In the genomic region with DNA sequence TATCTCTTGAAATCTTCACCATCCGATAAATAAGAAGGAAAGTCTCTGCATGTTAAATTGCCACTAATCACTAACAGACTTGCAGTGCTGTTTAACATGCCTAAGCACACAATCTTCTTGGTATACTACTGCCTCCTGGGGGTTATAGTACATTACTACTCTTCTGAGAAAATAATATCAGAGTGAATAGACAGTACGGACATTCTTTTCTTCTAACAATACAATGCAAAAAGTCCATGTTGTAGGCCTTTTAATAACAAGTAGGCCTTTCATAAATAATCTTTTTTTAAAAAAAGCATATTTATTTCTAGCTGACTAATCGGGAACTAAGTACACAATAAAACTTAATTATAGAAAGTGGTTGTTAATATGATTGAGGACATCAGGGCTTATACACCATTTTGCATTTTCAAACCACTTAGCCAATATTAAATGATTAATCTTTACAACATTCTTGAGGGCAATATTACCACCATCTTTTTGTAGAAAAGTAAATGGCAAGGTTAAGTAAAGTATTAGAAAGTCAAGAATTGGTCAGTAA, we compare ENCODE assay signal across 8 cellular contexts.
A peak's percentile ranks its signal among the peaks of the same experiment; 100 is the strongest.
DNase-seq lines count a peak whose midpoint lies in the region; ATAC-seq and TF ChIP-seq lines count a peak whose summit lies in the region.

No MANE protein-coding gene starts in this region.

- TF ChIP-seq POLR2A in gastrocnemius medialis (IDR thresholded peaks at IDR 0.05) = no peak

- H3K27ac ChIP-seq in heart right ventricle (no peak overlapping the region), gastrocnemius medialis (no peak overlapping the region)

- no peak overlapping the region for H3K4me3 Mint-ChIP-seq in activated CD8-positive, alpha-beta T cell treated with anti-CD3 and anti-CD28 coated beads, Interleukin-2, amount 10 ng/mL, durations not matched to agents 7 days and 5 days

- H3K4me1 Mint-ChIP-seq in activated CD8-positive, alpha-beta T cell treated with anti-CD3 and anti-CD28 coated beads, Interleukin-2, amount 10 ng/mL, durations not matched to agents 7 days and 5 days (ENCODE audit: low read depth) = no peaks in the 10 kb centered on the region

- in situ Hi-C loops in GM13976 (cut with MboI; ENCODE audit: low sequenced_read_pairs, unreplicated experiment) = loop anchor here (10.0 kb wide), 1 partner anchor 570 kb away; no protein-coding TSS in a partner anchor
- in situ Hi-C loops in gastrocnemius medialis (cut with MboI; ENCODE audit: low sequenced_read_pairs in 4 of 4) = loop anchor here (5.0 to 25.0 kb wide), 4 partner anchors 540 to 710 kb away; no protein-coding TSS in a partner anchor

- no peaks in the 10 kb centered on the region for H3K9me3 ChIP-seq in heart right ventricle
- H3K9me3 ChIP-seq in gastrocnemius medialis = no peaks in the 10 kb centered on the region

- H3K27me3 Mint-ChIP-seq in activated CD8-positive, alpha-beta T cell treated with anti-CD3 and anti-CD28 coated beads, Interleukin-2, amount 10 ng/mL, durations not matched to agents 7 days and 5 days (ENCODE audit: low read depth) = peaks cover 33% of the 10 kb centered on the region

- no peaks in the 10 kb centered on the region for H3K36me3 ChIP-seq in heart right ventricle
- H3K36me3 ChIP-seq in gastrocnemius medialis = no peaks in the 10 kb centered on the region

- H3K9me3 Mint-ChIP-seq in activated CD8-positive, alpha-beta T cell treated with anti-CD3 and anti-CD28 coated beads, Interleukin-2, amount 10 ng/mL, durations not matched to agents 7 days and 5 days (ENCODE audit: insufficient read depth) = no peaks in the 10 kb centered on the region

- no peaks in the 10 kb centered on the region for H3K27me3 ChIP-seq in heart right ventricle
- H3K27me3 ChIP-seq in gastrocnemius medialis = no peaks in the 10 kb centered on the region

- H3K4me1 ChIP-seq in heart right ventricle (peaks cover 0 to 8% (median 0%) of the 10 kb centered on the region in 9 donors), gastrocnemius medialis (no peaks in the 10 kb centered on the region)

- no peak for TF ChIP-seq CTCF in GM13976 (IDR thresholded peaks at IDR 0.05; ENCODE audit: borderline replicate concordance, control extremely low read depth, extremely low read depth, insufficient read depth, missing control alignments)
- TF ChIP-seq CTCF in heart right ventricle (IDR thresholded peaks at IDR 0.05) = peak; percentile 49 to 91 (median 76)
- TF ChIP-seq CTCF in gastrocnemius medialis (IDR thresholded peaks at IDR 0.05 in 4 of 5, conservative IDR thresholded peaks at IDR 0.05 in 1 of 5) = peak; percentile 68 to 89 (median 71)

- H3K27ac Mint-ChIP-seq in activated CD8-positive, alpha-beta T cell treated with anti-CD3 and anti-CD28 coated beads, Interleukin-2, amount 10 ng/mL, durations not matched to agents 7 days and 5 days = no peak overlapping the region

- no peaks in the 10 kb centered on the region for H3K36me3 Mint-ChIP-seq in activated CD8-positive, alpha-beta T cell treated with anti-CD3 and anti-CD28 coated beads, Interleukin-2, amount 10 ng/mL, durations not matched to agents 7 days and 5 days (ENCODE audit: low read depth)

- DNase-seq in AG08395 (ENCODE audit: low spot score) (peak; percentile 58), GM13976 (ENCODE audit: low spot score) (peak; percentile 41), NCI-H2196 (lab: John Stamatoyannopoulos, UW; ENCODE audit: unreplicated experiment) (peak; percentile 35), heart right ventricle (no peak), gastrocnemius medialis (no peak)
- no peak for DNase-seq in activated CD8-positive, alpha-beta T cell treated with anti-CD3 and anti-CD28 coated beads, Interleukin-2, amount 10 ng/mL, durations not matched to agents 7 days and 5 days

- H3K4me3 ChIP-seq in heart right ventricle = no peak overlapping the region
- no peak overlapping the region for H3K4me3 ChIP-seq in gastrocnemius medialis

- intact Hi-C loops in heart right ventricle (cut with DNase I) (loop anchor here (1.0 to 10.0 kb wide), 16 partner anchors 150 to 713 kb away; no protein-coding TSS in a partner anchor), gastrocnemius medialis (cut with DNase I; ENCODE audit: low total_unique reads) (loop anchor here (1.0 to 10.0 kb wide), 4 partner anchors 544 to 1840 kb away; no protein-coding TSS in a partner anchor)

- CTCF ChIA-PET in activated CD8-positive, alpha-beta T cell treated with anti-CD3 and anti-CD28 coated beads, Interleukin-2, amount 10 ng/mL, durations not matched to agents 7 days and 5 days (lab: Charles Lee) = no interaction called here

- WGBS in heart right ventricle, 2 donors = 11 to 26% methylated on average over 3 of the region's 3 CpGs

- POLR2A ChIA-PET in activated CD8-positive, alpha-beta T cell treated with anti-CD3 and anti-CD28 coated beads, Interleukin-2, amount 10 ng/mL, durations not matched to agents 7 days and 5 days (lab: Charles Lee) = no interaction called here

- ATAC-seq in activated CD8-positive, alpha-beta T cell treated with anti-CD3 and anti-CD28 coated beads, Interleukin-2, amount 10 ng/mL, durations not matched to agents 7 days and 5 days = peak; percentile 73
- peak; percentile 70 to 92 (median 90) for ATAC-seq in heart right ventricle
- ATAC-seq in gastrocnemius medialis = peak; percentile 83 to 97
- ATAC-seq in GM21423 (IDR thresholded peaks at IDR 0.05; ENCODE audit: unreplicated experiment) = no peak
- ATAC-seq in GM19395 (IDR thresholded peaks at IDR 0.05; ENCODE audit: unreplicated experiment) = no peak

Comparison
In these comparisons a context has a peak if more than half of its experiments do, and no peak if none do; other contexts are left out.
1. DNase-seq: peak in AG08395 (single experiment), GM13976 (single experiment) and NCI-H2196 (single experiment); none in activated CD8-positive, alpha-beta T cell treated with anti-CD3 and anti-CD28 coated beads, Interleukin-2, amount 10 ng/mL, durations not matched to agents 7 days and 5 days (single experiment), heart right ventricle (0 of 2) and gastrocnemius medialis (0 of 2).
2. ATAC-seq: peak in activated CD8-positive, alpha-beta T cell treated with anti-CD3 and anti-CD28 coated beads, Interleukin-2, amount 10 ng/mL, durations not matched to agents 7 days and 5 days (single experiment), heart right ventricle (8 of 8) and gastrocnemius medialis (2 of 2); none in GM21423 (single experiment) and GM19395 (single experiment).